Comparison of ENCODE assay signal across 10 cellular contexts in genomic region chr3:4824948-4825325, GRCh38.
DNase-seq lines count a peak whose midpoint lies in the region; ATAC-seq and TF ChIP-seq lines count a peak whose summit lies in the region.
"Had no signal": no experiment of that assay in that cellular context is flagged by ENCODE, and none has a peak within 500 bp of the region (broad histone marks: within the 10 kb centered on the region; RNA-seq: fewer than 3 reads in every experiment).

No MANE protein-coding gene starts in this region.

- peaks cover 83 to 88% of the 10 kb centered on the region in 2 donors for H3K4me1 Mint-ChIP-seq in natural killer cell treated with Interleukin-12 subunit alpha and Interleukin-12 subunit beta and Interleukin-15 and Interleukin-18, amount 100 ng/mL, for 72 hours (ENCODE audit: low read depth in 2 of 2)

- DNase-seq in CD1c-positive myeloid dendritic cell (ENCODE audit: extremely low spot score) = peak; percentile 33
- DNase-seq in M059J (ENCODE audit: low read depth) = peak; percentile 83
- DNase-seq in choroid plexus epithelial cell (ENCODE audit: low read depth) = peak; percentile 43
- no peak for DNase-seq in natural killer cell treated with Interleukin-12 subunit alpha and Interleukin-12 subunit beta and Interleukin-15 and Interleukin-18, amount 100 ng/mL, for 72 hours (ENCODE audit: low spot score)
- DNase-seq in occipital lobe (lab: John Stamatoyannopoulos, UW) = no peak
- DNase-seq in OCI-M2 (lab: John Stamatoyannopoulos, UW; ENCODE audit: unreplicated experiment) = no peak
- DNase-seq: NCI-H1930 had no signal

- no peak overlapping the region for H3K4me3 ChIP-seq in choroid plexus epithelial cell (ENCODE audit: low read depth, low read length)
- H3K4me3 ChIP-seq: GM12878 had no signal

- peaks cover 42% of the 10 kb centered on the region for H3K36me3 Mint-ChIP-seq in natural killer cell treated with Interleukin-12 subunit alpha and Interleukin-12 subunit beta and Interleukin-15 and Interleukin-18, amount 100 ng/mL, for 72 hours

- peak overlapping the region; percentile 92 to 100 for H3K27ac Mint-ChIP-seq in natural killer cell treated with Interleukin-12 subunit alpha and Interleukin-12 subunit beta and Interleukin-15 and Interleukin-18, amount 100 ng/mL, for 72 hours

- no peak for TF ChIP-seq CTCF in choroid plexus epithelial cell (conservative IDR thresholded peaks at IDR 0.05; ENCODE audit: low read depth, low read length)

- H3K9me3 Mint-ChIP-seq in natural killer cell treated with Interleukin-12 subunit alpha and Interleukin-12 subunit beta and Interleukin-15 and Interleukin-18, amount 100 ng/mL, for 72 hours = peaks cover 3% of the 10 kb centered on the region

- H3K4me3 Mint-ChIP-seq in natural killer cell treated with Interleukin-12 subunit alpha and Interleukin-12 subunit beta and Interleukin-15 and Interleukin-18, amount 100 ng/mL, for 72 hours = peak overlapping the region; percentile 78

- ATAC-seq in natural killer cell treated with Interleukin-12 subunit alpha and Interleukin-12 subunit beta and Interleukin-15 and Interleukin-18, amount 100 ng/mL, for 72 hours = no peak
- no peak for ATAC-seq in GM21423 (IDR thresholded peaks at IDR 0.05; ENCODE audit: unreplicated experiment)
- no peak for ATAC-seq in GM21619 (IDR thresholded peaks at IDR 0.05; ENCODE audit: unreplicated experiment)
- ATAC-seq: GM12878 had no signal

- H3K27me3 Mint-ChIP-seq in natural killer cell treated with Interleukin-12 subunit alpha and Interleukin-12 subunit beta and Interleukin-15 and Interleukin-18, amount 100 ng/mL, for 72 hours = no peaks in the 10 kb centered on the region

Comparison
In these comparisons a context has a peak if more than half of its experiments do, and no peak if none do; other contexts are left out.
1. DNase-seq: peak in CD1c-positive myeloid dendritic cell (single experiment), M059J (single experiment) and choroid plexus epithelial cell (single experiment); none in natural killer cell treated with Interleukin-12 subunit alpha and Interleukin-12 subunit beta and Interleukin-15 and Interleukin-18, amount 100 ng/mL, for 72 hours (single experiment), occipital lobe (single experiment) and OCI-M2 (single experiment).